Comparison of ENCODE assay signal across 19 cellular contexts in genomic region chr4:86670298-86670697, GRCh38.
"Had no signal": no experiment of that assay in that cellular context is flagged by ENCODE, and none has a peak within 500 bp of the region (broad histone marks: within the 10 kb centered on the region; RNA-seq: fewer than 3 reads in every experiment).

No MANE protein-coding gene starts in this region.

- FAIRE-seq: astrocyte, bronchial epithelial cell, small intestine had no signal

- H3K4me3 Mint-ChIP-seq: activated naive CD8-positive, alpha-beta T cell; activated T-helper 1 cell treated with anti-CD3 and anti-CD28 coated beads, Interleukin-12 subunit alpha, Interleukin-12 subunit beta, Interleukin-2, Interleukin-4 antibody, amounts not matched to agents 30 ng/mL and 10 ng/mL and 1 ng/mL, durations not matched to agents 14 hours and 24 hours and 36 hours; endodermal cell; mesothelial cell of epicardium; naive thymus-derived CD8-positive, alpha-beta T cell; neural progenitor cell; T-cell; T-helper 2 cell treated with Interferon-gamma antibody and Interleukin-4, amounts not matched to agents 5 μg/mL and 100 μg/mL, for 36 hours had no signal

- H3K4me1 Mint-ChIP-seq: naive thymus-derived CD8-positive, alpha-beta T cell; neural progenitor cell; T-cell had no signal

- ATAC-seq: naive thymus-derived CD8-positive, alpha-beta T cell; sciatic nerve; T-cell had no signal

- H3K27ac Mint-ChIP-seq: activated naive CD8-positive, alpha-beta T cell; activated T-helper 1 cell treated with anti-CD3 and anti-CD28 coated beads, Interleukin-12 subunit alpha, Interleukin-12 subunit beta, Interleukin-2, Interleukin-4 antibody, amounts not matched to agents 30 ng/mL and 10 ng/mL and 1 ng/mL, durations not matched to agents 14 hours and 24 hours and 36 hours; endodermal cell; mesothelial cell of epicardium; naive thymus-derived CD8-positive, alpha-beta T cell; neural progenitor cell; T-cell; T-helper 2 cell treated with Interferon-gamma antibody and Interleukin-4, amounts not matched to agents 5 μg/mL and 100 μg/mL, for 36 hours had no signal

- H3K9me3 Mint-ChIP-seq: activated T-helper 1 cell treated with anti-CD3 and anti-CD28 coated beads, Interleukin-12 subunit alpha, Interleukin-12 subunit beta, Interleukin-2, Interleukin-4 antibody, amounts not matched to agents 30 ng/mL and 10 ng/mL and 1 ng/mL, durations not matched to agents 14 hours and 24 hours and 36 hours; T-cell; T-helper 2 cell treated with Interferon-gamma antibody and Interleukin-4, amounts not matched to agents 5 μg/mL and 100 μg/mL, for 36 hours had no signal

- DNase-seq: activated CD4-positive, CD25-positive, alpha-beta regulatory T cell treated with anti-CD3 and anti-CD28 coated beads, Interleukin-2, amount 50 U/mL, for 72 hours; activated CD8-positive, alpha-beta memory T cell treated with anti-CD3 and anti-CD28 coated beads, Interleukin-2, amount 50 U/mL, for 48 hours; endodermal cell; left lung; naive thymus-derived CD8-positive, alpha-beta T cell; small intestine; stimulated activated CD4-positive, alpha-beta T cell treated with anti-CD3 and anti-CD28 coated beads, Interleukin-15, amount 100 ng/mL, for 24 hours; stimulated activated naive CD4-positive, alpha-beta T cell treated with Interleukin-2 at 50 U/mL for 16 hours; T-cell; upper lobe of right lung; WERI-Rb-1 had no signal

- H3K36me3 Mint-ChIP-seq: activated naive CD8-positive, alpha-beta T cell; naive thymus-derived CD8-positive, alpha-beta T cell; T-cell had no signal
